8 cellular contexts compared by ENCODE assay signal in genomic region chr7:141231018-141231792, GRCh38.
A peak's percentile ranks its signal among the peaks of the same experiment; 100 is the strongest.
DNase-seq lines count a peak whose midpoint lies in the region; ATAC-seq and TF ChIP-seq lines count a peak whose summit lies in the region.

No MANE protein-coding gene starts in this region.

- peak; percentile 70 for ATAC-seq in HCT116
- ATAC-seq in HG03039 (IDR thresholded peaks at IDR 0.05; ENCODE audit: unreplicated experiment) = no peak
- ATAC-seq in GM21576 (IDR thresholded peaks at IDR 0.05; ENCODE audit: unreplicated experiment) = no peak

- H3K79me2 ChIP-seq in HCT116 (ENCODE audit: insufficient read depth, low read length) = no peaks in the 10 kb centered on the region
- no peaks in the 10 kb centered on the region for H3K79me2 ChIP-seq in hepatocyte
- no peaks in the 10 kb centered on the region for H3K79me2 ChIP-seq in Karpas-422 (ENCODE audit: low read length)

- H4K20me1 ChIP-seq in HCT116 (ENCODE audit: insufficient read depth) = no peaks in the 10 kb centered on the region
- H4K20me1 ChIP-seq in hepatocyte (ENCODE audit: insufficient read depth, poor library complexity, severe bottlenecking) = no peaks in the 10 kb centered on the region
- no peaks in the 10 kb centered on the region for H4K20me1 ChIP-seq in Karpas-422 (ENCODE audit: insufficient read depth, low read depth, low read length)

- peak; percentile 57 for TF ChIP-seq RAD21 in HCT116 (IDR thresholded peaks at IDR 0.05; ENCODE audit: low read depth)

- intact Hi-C loops in HCT116 (cut with micrococcal nuclease) = no loop called here

- POLR2A ChIA-PET in HCT116 (lab: Charles Lee) = no interaction called here

- CTCF ChIA-PET in HCT116 (lab: Charles Lee) = interaction anchor here (0.8 to 1.0 kb wide), 2 partner anchors 418 to 570 kb away, joined by 3 to 4 read pairs; no protein-coding TSS in a partner anchor

- H3K9me2 ChIP-seq in HCT116 (ENCODE audit: insufficient read depth) = no peaks in the 10 kb centered on the region
- H3K9me2 ChIP-seq in hepatocyte (replicated peaks; ENCODE audit: insufficient read depth) = no peaks in the 10 kb centered on the region
- no peaks in the 10 kb centered on the region for H3K9me2 ChIP-seq in Karpas-422 (replicated peaks; ENCODE audit: insufficient read depth, low read length)

- H3K27ac ChIP-seq in HCT116 (ENCODE audit: low read depth, low read length) = no peak overlapping the region
- H3K27ac ChIP-seq in hepatocyte = no peak overlapping the region
- no peak overlapping the region for H3K27ac ChIP-seq in Karpas-422 (ENCODE audit: low read length)

- no TSS peak for BruUV-seq in HCT116 (replicated peaks; lab: Mats Ljungman, UMichigan)

- H3K4me1 ChIP-seq in HCT116 (ENCODE audit: control insufficient read depth in 1 of 2, insufficient read depth in 2 of 2, low read length in 2 of 2) (no peaks in the 10 kb centered on the region), hepatocyte (ENCODE audit: insufficient read depth) (no peaks in the 10 kb centered on the region), Karpas-422 (ENCODE audit: low read length) (no peaks in the 10 kb centered on the region; the same call in 1 of the 2 replicates)

- RAD21 ChIA-PET in HCT116 (lab: Charles Lee; ENCODE audit: low non-redundant PET in 1 of 2, low total read pairs in 2 of 2, uncharacterized antibody in 2 of 2, unreplicated experiment in 2 of 2) = interaction anchor here in 1 of 2 experiments (0.5 to 0.6 kb wide), 2 partner anchors 17 to 51 kb away, joined by 3 read pairs; no protein-coding TSS in a partner anchor

- TF ChIP-seq CTCF in HCT116 (IDR thresholded peaks at IDR 0.05 in 2 of 3, conservative IDR thresholded peaks at IDR 0.05 in 1 of 3; ENCODE audit: borderline replicate concordance in 1 of 3, insufficient read depth in 1 of 3, low read depth in 2 of 3, low read length in 2 of 3) (peak; percentile 17 to 36 (median 34); a peak in 4 of 6 replicates), hepatocyte (IDR thresholded peaks at IDR 0.05; ENCODE audit: poor library complexity) (peak; percentile 49)

- no peak overlapping the region for H3K4me2 ChIP-seq in HCT116 (ENCODE audit: low read length)
- no peak overlapping the region for H3K4me2 ChIP-seq in hepatocyte
- no peak overlapping the region for H3K4me2 ChIP-seq in Karpas-422 (ENCODE audit: low read depth, low read length, poor library complexity, severe bottlenecking)

- H3K9me3 ChIP-seq in HCT116 (ENCODE audit: control insufficient read depth in 1 of 2, insufficient read depth in 1 of 2, low read depth in 1 of 2, low read length in 2 of 2) (no peaks in the 10 kb centered on the region), hepatocyte (ENCODE audit: low read depth) (no peaks in the 10 kb centered on the region), Karpas-422 (ENCODE audit: low read length) (no peaks in the 10 kb centered on the region)

- H2AFZ ChIP-seq in HCT116 (ENCODE audit: low read depth, low read length, poor library complexity, severe bottlenecking) (no peak overlapping the region), hepatocyte (no peak overlapping the region), Karpas-422 (ENCODE audit: low read length) (no peak overlapping the region)

- H3K9ac ChIP-seq in HCT116 (ENCODE audit: low read length) = no peak overlapping the region
- no peak overlapping the region for H3K9ac ChIP-seq in Karpas-422 (ENCODE audit: low read length)

- DNase-seq in AG08396 (ENCODE audit: low spot score) (peak; percentile 60), HCT116 (ENCODE audit: low read depth, low spot score) (peak; percentile 21), SW480 (ENCODE audit: low spot score) (peak; percentile 28), hepatocyte (ENCODE audit: low spot score) (peak; percentile 63), Karpas-422 (no peak), ureter (ENCODE audit: low spot score) (no peak)

- WGBS in hepatocyte (ENCODE audit: low lambda C conversion rate, missing lambda C conversion rate) = 32% methylated on average over 5 of the region's 5 CpGs

- H3K36me3 ChIP-seq in HCT116 (ENCODE audit: control insufficient read depth in 1 of 2, insufficient read depth in 2 of 2, low read length in 2 of 2) (no peaks in the 10 kb centered on the region), hepatocyte (replicated peaks; ENCODE audit: insufficient read depth, low read depth) (no peaks in the 10 kb centered on the region), Karpas-422 (ENCODE audit: insufficient read depth, low read length) (no peaks in the 10 kb centered on the region)

- H3K4me3 ChIP-seq in HCT116 (replicated peaks in 1 of 2; ENCODE audit: low read depth in 1 of 2, low read length in 2 of 2) = no peak overlapping the region
- no peak overlapping the region for H3K4me3 ChIP-seq in hepatocyte
- H3K4me3 ChIP-seq in Karpas-422 (ENCODE audit: low read length) = no peak overlapping the region

- H3K27me3 ChIP-seq in HCT116 (ENCODE audit: insufficient read depth, low read length) (peaks cover 36% of the 10 kb centered on the region), hepatocyte (no peaks in the 10 kb centered on the region), Karpas-422 (ENCODE audit: low read length) (no peaks in the 10 kb centered on the region)

- no peak for TF ChIP-seq POLR2A in HCT116 (IDR thresholded peaks at IDR 0.05; ENCODE audit: borderline replicate concordance, extremely low read depth, insufficient read depth, insufficient read length)

TF ChIP-seq in HCT116, 20 proteins besides CTCF, POLR2A, EP300 and RAD21:
- TF ChIP-seq ZFX (IDR thresholded peaks at IDR 0.05) (no peak), POLR2AphosphoS5 (IDR thresholded peaks at IDR 0.05; ENCODE audit: low read depth, low read length) (no peak)

Comparison
In these comparisons a context has a peak if more than half of its experiments do, and no peak if none do; other contexts are left out.
1. DNase-seq: peak in AG08396 (single experiment), HCT116 (single experiment), SW480 (single experiment) and hepatocyte (single experiment); none in Karpas-422 (single experiment) and ureter (single experiment).